Comparison of ENCODE assay signal across 1 cellular context in genomic region chr10:50618624-50619023, GRCh38.
TF ChIP-seq lines count a peak whose summit lies in the region.

No MANE protein-coding gene starts in this region.

TF ChIP-seq in GM23338, 12 proteins besides CTCF, POLR2A, EP300 and RAD21 (continued from another document):
- TF ChIP-seq EZH2 (IDR thresholded peaks at IDR 0.05; ENCODE audit: low read depth, unreplicated experiment) (no peak), JUNB (IDR thresholded peaks at IDR 0.05; ENCODE audit: unreplicated experiment) (no peak), ZNF331 (CRISPR knock-in tag; IDR thresholded peaks at IDR 0.05; ENCODE audit: low read depth) (no peak), ZNF114 (CRISPR knock-in tag; IDR thresholded peaks at IDR 0.05) (no peak), NANOG (IDR thresholded peaks at IDR 0.05; ENCODE audit: borderline replicate concordance) (no peak), CREB1 (CRISPR knock-in tag; IDR thresholded peaks at IDR 0.05; ENCODE audit: low read depth) (no peak), POLR2AphosphoS5 (IDR thresholded peaks at IDR 0.05; ENCODE audit: low read depth) (no peak), EZH2phosphoT487 (IDR thresholded peaks at IDR 0.05; ENCODE audit: unreplicated experiment) (no peak)
- TF ChIP-seq, protein P1, sequence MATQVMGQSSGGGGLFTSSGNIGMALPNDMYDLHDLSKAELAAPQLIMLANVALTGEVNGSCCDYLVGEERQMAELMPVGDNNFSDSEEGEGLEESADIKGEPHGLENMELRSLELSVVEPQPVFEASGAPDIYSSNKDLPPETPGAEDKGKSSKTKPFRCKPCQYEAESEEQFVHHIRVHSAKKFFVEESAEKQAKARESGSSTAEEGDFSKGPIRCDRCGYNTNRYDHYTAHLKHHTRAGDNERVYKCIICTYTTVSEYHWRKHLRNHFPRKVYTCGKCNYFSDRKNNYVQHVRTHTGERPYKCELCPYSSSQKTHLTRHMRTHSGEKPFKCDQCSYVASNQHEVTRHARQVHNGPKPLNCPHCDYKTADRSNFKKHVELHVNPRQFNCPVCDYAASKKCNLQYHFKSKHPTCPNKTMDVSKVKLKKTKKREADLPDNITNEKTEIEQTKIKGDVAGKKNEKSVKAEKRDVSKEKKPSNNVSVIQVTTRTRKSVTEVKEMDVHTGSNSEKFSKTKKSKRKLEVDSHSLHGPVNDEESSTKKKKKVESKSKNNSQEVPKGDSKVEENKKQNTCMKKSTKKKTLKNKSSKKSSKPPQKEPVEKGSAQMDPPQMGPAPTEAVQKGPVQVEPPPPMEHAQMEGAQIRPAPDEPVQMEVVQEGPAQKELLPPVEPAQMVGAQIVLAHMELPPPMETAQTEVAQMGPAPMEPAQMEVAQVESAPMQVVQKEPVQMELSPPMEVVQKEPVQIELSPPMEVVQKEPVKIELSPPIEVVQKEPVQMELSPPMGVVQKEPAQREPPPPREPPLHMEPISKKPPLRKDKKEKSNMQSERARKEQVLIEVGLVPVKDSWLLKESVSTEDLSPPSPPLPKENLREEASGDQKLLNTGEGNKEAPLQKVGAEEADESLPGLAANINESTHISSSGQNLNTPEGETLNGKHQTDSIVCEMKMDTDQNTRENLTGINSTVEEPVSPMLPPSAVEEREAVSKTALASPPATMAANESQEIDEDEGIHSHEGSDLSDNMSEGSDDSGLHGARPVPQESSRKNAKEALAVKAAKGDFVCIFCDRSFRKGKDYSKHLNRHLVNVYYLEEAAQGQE (IDR thresholded peaks at IDR 0.05; ENCODE audit: unreplicated experiment) = no peak
- TF ChIP-seq, protein P2, sequence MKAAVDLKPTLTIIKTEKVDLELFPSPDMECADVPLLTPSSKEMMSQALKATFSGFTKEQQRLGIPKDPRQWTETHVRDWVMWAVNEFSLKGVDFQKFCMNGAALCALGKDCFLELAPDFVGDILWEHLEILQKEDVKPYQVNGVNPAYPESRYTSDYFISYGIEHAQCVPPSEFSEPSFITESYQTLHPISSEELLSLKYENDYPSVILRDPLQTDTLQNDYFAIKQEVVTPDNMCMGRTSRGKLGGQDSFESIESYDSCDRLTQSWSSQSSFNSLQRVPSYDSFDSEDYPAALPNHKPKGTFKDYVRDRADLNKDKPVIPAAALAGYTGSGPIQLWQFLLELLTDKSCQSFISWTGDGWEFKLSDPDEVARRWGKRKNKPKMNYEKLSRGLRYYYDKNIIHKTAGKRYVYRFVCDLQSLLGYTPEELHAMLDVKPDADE (IDR thresholded peaks at IDR 0.05) = no peak
